Comparison of ENCODE assay signal across 23 cellular contexts in genomic region chr3:12467746-12468145, GRCh38. TPM values are rescaled to one million over a fixed set of nuclear protein-coding genes. Genes with fewer than 3 reads are reported as not detected.
DNase-seq lines count a peak whose midpoint lies in the region; ATAC-seq and TF ChIP-seq lines count a peak whose summit lies in the region.
"Had no signal": no experiment of that assay in that cellular context is flagged by ENCODE, and none has a peak within 500 bp of the region (broad histone marks: within the 10 kb centered on the region; RNA-seq: fewer than 3 reads in every experiment).

No MANE protein-coding gene starts in this region.

- H3K36me3 ChIP-seq in Panc1 (ENCODE audit: control insufficient read depth, insufficient read depth, low read length) = no peaks in the 10 kb centered on the region
- H3K36me3 ChIP-seq: BE2C had no signal

- CTCF ChIA-PET in Panc1 (lab: Charles Lee) = no interaction called here

- H3K27me3 ChIP-seq in Panc1 (ENCODE audit: control insufficient read depth, insufficient read depth, low read length) = no peaks in the 10 kb centered on the region
- H3K27me3 ChIP-seq: BE2C had no signal

- no peak overlapping the region for H3K4me3 ChIP-seq in Panc1 (ENCODE audit: low read depth in 2 of 2, low read length in 2 of 2)

- intact Hi-C loops in Panc1 (cut with micrococcal nuclease; ENCODE audit: unreplicated experiment) = no loop called here

- peak overlapping the region; percentile 69 for H3K27ac ChIP-seq in Panc1 (ENCODE audit: low read length)
- H3K27ac ChIP-seq: 22Rv1, HL-60 had no signal

- BruUV-seq in Panc1 (replicated peaks; lab: Mats Ljungman, UMichigan) = no TSS peak

- POLR2A ChIA-PET in Panc1 (lab: Charles Lee) = no interaction called here

- peaks cover 11% of the 10 kb centered on the region for H3K4me1 ChIP-seq in Panc1 (ENCODE audit: control insufficient read depth, insufficient read depth, low read length)
- H3K4me1 ChIP-seq: BE2C had no signal

- no peaks in the 10 kb centered on the region for H3K9me3 ChIP-seq in Panc1 (ENCODE audit: control insufficient read depth, insufficient read depth, low read depth, low read length)
- H3K9me3 ChIP-seq: BE2C, SK-N-SH had no signal

- DNase-seq in NCI-H1417 (lab: John Stamatoyannopoulos, UW) (peak in 2 of 3 experiments; percentile 11 to 60), NCI-H1417 treated with DMSO at 0.1 percent for 48 hours (lab: John Stamatoyannopoulos, UW) (no peak), NCI-H146 treated with DMSO at 0.1 percent for 48 hours (lab: John Stamatoyannopoulos, UW; ENCODE audit: unreplicated experiment) (peak; percentile 46), Panc1 (ENCODE audit: low read depth, low spot score) (no peak), renal cortical epithelial cell (ENCODE audit: low read depth) (peak; percentile 23), foreskin melanocyte (no peak), occipital lobe (lab: John Stamatoyannopoulos, UW) (no peak)
- DNase-seq: BE2C; CD8-positive, alpha-beta memory T cell; DMS 273 treated with DMSO at 0.1 percent for 48 hours; DMS79 treated with DMSO at 0.1 percent for 48 hours; NCI-H1048; NCI-H1436; NCI-H2029; NCI-H2171; NCI-H226; NCI-H510A; NCI-H82; SK-N-SH; SW 1271 had no signal

- no peak for ATAC-seq in Panc1
- ATAC-seq: HCT116 had no signal

- in situ Hi-C loops in Panc1 (cut with HindIII; ENCODE audit: low pct_unique_long_range_greater_than_20kb, low sequenced_read_pairs) = no loop called here

- no peak for TF ChIP-seq CTCF in Panc1 (IDR thresholded peaks at IDR 0.05)

RNA-seq across cellular contexts. Expression of gene TSEN2, which starts 16.5 kb away (rescaled TPM):
- total RNA-seq in Panc1 (2021; ENCODE audit: unreplicated experiment) (22.0 TPM), renal cortical epithelial cell (8.5 and 18.4 TPM in 2 replicates), occipital lobe (29.3 TPM)
- polyA plus RNA-seq in Panc1 (2012; ENCODE audit: insufficient read length) = 14.9 TPM

Comparison
In these comparisons a context has a peak if more than half of its experiments do, and no peak if none do; other contexts are left out.
1. DNase-seq: peak in NCI-H1417 (2 of 3), NCI-H146 treated with DMSO at 0.1 percent for 48 hours (single experiment) and renal cortical epithelial cell (single experiment); none in NCI-H1417 treated with DMSO at 0.1 percent for 48 hours (single experiment), Panc1 (single experiment), foreskin melanocyte (single experiment) and occipital lobe (single experiment).